In the genomic region with DNA sequence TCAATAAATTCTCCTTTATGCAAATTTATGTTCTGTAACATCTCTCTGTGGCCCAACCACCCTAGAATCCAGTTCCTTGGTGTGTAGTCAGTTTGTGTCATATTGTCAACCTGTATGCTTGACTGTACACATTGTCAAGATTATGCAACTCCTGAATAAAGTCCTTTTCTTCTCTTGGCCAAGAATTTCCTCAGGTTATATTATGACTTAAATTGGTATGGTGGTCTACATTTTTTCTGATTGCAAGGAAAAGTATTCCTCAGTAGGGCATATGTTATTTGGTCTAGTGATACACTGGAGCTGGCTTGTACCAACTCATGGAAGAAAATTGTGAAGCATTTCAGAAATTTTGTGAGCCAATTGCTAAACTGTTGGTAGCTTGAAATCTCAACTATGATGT, we compare ENCODE assay signal across 23 cellular contexts.
DNase-seq lines count a peak whose midpoint lies in the region; ATAC-seq and TF ChIP-seq lines count a peak whose summit lies in the region.
"Had no signal": no experiment of that assay in that cellular context is flagged by ENCODE, and none has a peak within 500 bp of the region (broad histone marks: within the 10 kb centered on the region; RNA-seq: fewer than 3 reads in every experiment).

No MANE protein-coding gene starts in this region.

- no peak overlapping the region for H3K9ac ChIP-seq in endodermal cell (ENCODE audit: extremely low read depth, low read length, poor library complexity, severe bottlenecking)
- H3K9ac ChIP-seq: BLaER1 treated with 17β-estradiol and CSF1 and Interleukin-3, amounts not matched to agents 10 nM and 100 nM had no signal

- H3K4me3 Mint-ChIP-seq in endodermal cell: no peak overlapping the region
- H3K4me3 Mint-ChIP-seq: B cell; CD4-positive, alpha-beta T cell; CD8-positive, alpha-beta T cell had no signal

- peaks cover 37% of the 10 kb centered on the region for H3K27me3 ChIP-seq in endodermal cell (ENCODE audit: control insufficient read depth, insufficient read depth, low read length, poor library complexity, severe bottlenecking)
- H3K27me3 ChIP-seq: BLaER1 treated with 17β-estradiol and CSF1 and Interleukin-3, amounts not matched to agents 10 nM and 100 nM had no signal

- TF ChIP-seq CTCF in endodermal cell (conservative IDR thresholded peaks at IDR 0.05) (no peak), retinal pigment epithelial cell (conservative IDR thresholded peaks at IDR 0.05; ENCODE audit: low read depth, low read length) (no peak)

- no peak overlapping the region for H3K27ac ChIP-seq in endodermal cell (ENCODE audit: low read depth, low read length)
- H3K27ac ChIP-seq: 22Rv1; A549; BLaER1 treated with 17β-estradiol and CSF1 and Interleukin-3, amounts not matched to agents 10 nM and 100 nM; C4-2B had no signal

- no peak for ATAC-seq in HG03521 (IDR thresholded peaks at IDR 0.05; ENCODE audit: unreplicated experiment)
- ATAC-seq: A549; CD8-positive, alpha-beta T cell; GM12878 had no signal

- H3K27me3 Mint-ChIP-seq in endodermal cell (ENCODE audit: insufficient read depth): peaks cover 70% of the 10 kb centered on the region
- H3K27me3 Mint-ChIP-seq: B cell; CD4-positive, alpha-beta T cell had no signal

- peaks cover 30% of the 10 kb centered on the region for H3K4me1 Mint-ChIP-seq in endodermal cell
- H3K4me1 Mint-ChIP-seq: B cell had no signal

- H3K9me3 Mint-ChIP-seq in endodermal cell: no peaks in the 10 kb centered on the region

- H3K9me3 ChIP-seq in endodermal cell (ENCODE audit: control insufficient read depth, low read length): no peaks in the 10 kb centered on the region
- H3K9me3 ChIP-seq: A549; BLaER1 treated with 17β-estradiol and CSF1 and Interleukin-3, amounts not matched to agents 10 nM and 100 nM; Caco-2 had no signal

- H3K36me3 Mint-ChIP-seq in endodermal cell (ENCODE audit: low read depth): no peaks in the 10 kb centered on the region
- H3K36me3 Mint-ChIP-seq: CD8-positive, alpha-beta T cell had no signal

- peaks cover 10% of the 10 kb centered on the region for H3K4me1 ChIP-seq in endodermal cell (ENCODE audit: control insufficient read depth, insufficient read depth, low read length)
- H3K4me1 ChIP-seq: A549; BLaER1 treated with 17β-estradiol and CSF1 and Interleukin-3, amounts not matched to agents 10 nM and 100 nM; Caco-2 had no signal

- H3K4me3 ChIP-seq in endodermal cell (ENCODE audit: low read length): peak overlapping the region; percentile 16
- H3K4me3 ChIP-seq in retinal pigment epithelial cell (ENCODE audit: low read length): no peak overlapping the region
- H3K4me3 ChIP-seq: A549; BLaER1 treated with 17β-estradiol and CSF1 and Interleukin-3, amounts not matched to agents 10 nM and 100 nM; GM12878 had no signal

- DNase-seq in HS-27A (ENCODE audit: low read depth) (peak; percentile 36), endodermal cell (no peak), retinal pigment epithelial cell (ENCODE audit: low read depth) (peak; percentile 40), NOMO-1 (lab: John Stamatoyannopoulos, UW; ENCODE audit: unreplicated experiment in 2 of 2) (no peak)
- no peak for DNase-seq in activated naive CD4-positive, alpha-beta T cell treated with anti-CD3 and anti-CD28 coated beads, Interleukin-2, amount 50 U/mL, for 16 hours
- DNase-seq: AML-193; Caco-2; Calu3; CD4-positive, alpha-beta T cell; CD8-positive, alpha-beta T cell; DMS153; DMS53; DMS79; DND-41; EL; GDM1 had no signal

- no peak overlapping the region for H3K27ac Mint-ChIP-seq in endodermal cell
- H3K27ac Mint-ChIP-seq: B cell; CD4-positive, alpha-beta T cell; CD8-positive, alpha-beta T cell had no signal

- H3K36me3 ChIP-seq in endodermal cell (ENCODE audit: control insufficient read depth, insufficient read depth, low read length): no peaks in the 10 kb centered on the region
- H3K36me3 ChIP-seq: BLaER1 treated with 17β-estradiol and CSF1 and Interleukin-3, amounts not matched to agents 10 nM and 100 nM had no signal

Comparison
In these comparisons a context has a peak if more than half of its experiments do, and no peak if none do; other contexts are left out.
1. DNase-seq: peak in HS-27A (single experiment) and retinal pigment epithelial cell (single experiment); none in endodermal cell (single experiment), NOMO-1 (0 of 2) and activated naive CD4-positive, alpha-beta T cell treated with anti-CD3 and anti-CD28 coated beads, Interleukin-2, amount 50 U/mL, for 16 hours (single experiment).